In the genomic region with DNA sequence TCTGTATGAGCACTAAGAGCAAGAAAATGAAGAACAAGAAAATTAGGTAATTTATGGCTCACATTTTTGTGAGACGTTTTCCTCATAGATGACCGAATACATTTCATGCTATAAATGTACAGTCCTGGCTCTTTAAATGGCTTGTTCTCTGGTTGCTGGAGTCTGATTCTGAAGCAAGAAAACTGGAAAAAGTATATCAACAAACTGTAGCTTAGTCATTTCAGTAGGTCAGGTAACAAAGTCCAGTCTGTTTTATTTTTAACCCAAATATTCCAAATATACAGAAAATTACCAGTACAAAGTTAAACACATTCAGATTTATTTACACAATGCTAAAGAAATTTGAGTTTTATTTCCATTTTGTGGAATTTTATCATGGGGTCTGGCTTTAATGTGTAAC, we compare ENCODE assay signal across 1 cellular context.
TF ChIP-seq lines count a peak whose summit lies in the region.

No MANE protein-coding gene starts in this region.

TF ChIP-seq in IMR-90, 13 proteins besides CTCF, POLR2A, EP300 and RAD21:
- TF ChIP-seq CEBPB (IDR thresholded peaks at IDR 0.05; ENCODE audit: low read depth, low read length) (no peak), FOS (IDR thresholded peaks at IDR 0.05; ENCODE audit: low read depth, low read length) (no peak), MAZ (IDR thresholded peaks at IDR 0.05; ENCODE audit: borderline replicate concordance, low read depth, low read length) (no peak), RFX5 (IDR thresholded peaks at IDR 0.05; ENCODE audit: low read depth, low read length) (no peak), NFE2L2 (IDR thresholded peaks at IDR 0.05; ENCODE audit: low read depth, low read length) (no peak), SMC3 (IDR thresholded peaks at IDR 0.05; ENCODE audit: low read depth, low read length) (no peak), BHLHE40 (IDR thresholded peaks at IDR 0.05; ENCODE audit: low read depth, low read length) (no peak), CHD1 (IDR thresholded peaks at IDR 0.05; ENCODE audit: low read depth, low read length) (no peak), RCOR1 (IDR thresholded peaks at IDR 0.05; ENCODE audit: insufficient replicate concordance, low read length) (no peak), MAFK (IDR thresholded peaks at IDR 0.05; ENCODE audit: low read depth, low read length) (no peak), MXI1 (IDR thresholded peaks at IDR 0.05; ENCODE audit: borderline replicate concordance, low read depth, low read length) (no peak)
- TF ChIP-seq, protein P1, sequence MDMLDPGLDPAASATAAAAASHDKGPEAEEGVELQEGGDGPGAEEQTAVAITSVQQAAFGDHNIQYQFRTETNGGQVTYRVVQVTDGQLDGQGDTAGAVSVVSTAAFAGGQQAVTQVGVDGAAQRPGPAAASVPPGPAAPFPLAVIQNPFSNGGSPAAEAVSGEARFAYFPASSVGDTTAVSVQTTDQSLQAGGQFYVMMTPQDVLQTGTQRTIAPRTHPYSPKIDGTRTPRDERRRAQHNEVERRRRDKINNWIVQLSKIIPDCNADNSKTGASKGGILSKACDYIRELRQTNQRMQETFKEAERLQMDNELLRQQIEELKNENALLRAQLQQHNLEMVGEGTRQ (IDR thresholded peaks at IDR 0.05; ENCODE audit: low read depth, low read length) = no peak
- TF ChIP-seq, protein P2, sequence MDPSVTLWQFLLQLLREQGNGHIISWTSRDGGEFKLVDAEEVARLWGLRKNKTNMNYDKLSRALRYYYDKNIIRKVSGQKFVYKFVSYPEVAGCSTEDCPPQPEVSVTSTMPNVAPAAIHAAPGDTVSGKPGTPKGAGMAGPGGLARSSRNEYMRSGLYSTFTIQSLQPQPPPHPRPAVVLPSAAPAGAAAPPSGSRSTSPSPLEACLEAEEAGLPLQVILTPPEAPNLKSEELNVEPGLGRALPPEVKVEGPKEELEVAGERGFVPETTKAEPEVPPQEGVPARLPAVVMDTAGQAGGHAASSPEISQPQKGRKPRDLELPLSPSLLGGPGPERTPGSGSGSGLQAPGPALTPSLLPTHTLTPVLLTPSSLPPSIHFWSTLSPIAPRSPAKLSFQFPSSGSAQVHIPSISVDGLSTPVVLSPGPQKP (IDR thresholded peaks at IDR 0.05; ENCODE audit: borderline replicate concordance, low read depth, low read length) = no peak
